In genomic region chr15:64246364-64247189, GRCh38 we compare ENCODE assay signal across 8 cellular contexts.
DNase-seq lines count a peak whose midpoint lies in the region; ATAC-seq and TF ChIP-seq lines count a peak whose summit lies in the region.

No MANE protein-coding gene starts in this region.

- TF ChIP-seq EP300 in stomach (IDR thresholded peaks at IDR 0.05), result no peak

- peaks cover 22 to 47% (median 33%) of the 10 kb centered on the region in 4 donors for H3K4me1 Mint-ChIP-seq in CD4-positive, alpha-beta memory T cell
- peaks cover 28% of the 10 kb centered on the region for H3K4me1 Mint-ChIP-seq in activated naive CD4-positive, alpha-beta T cell treated with anti-CD3 and anti-CD28 coated beads, Interleukin-2, amount 10 ng/mL, durations not matched to agents 7 days and 5 days

- no peak overlapping the region for H3K27ac ChIP-seq in CD4-positive, alpha-beta memory T cell (ENCODE audit: low read depth, low read length)
- H3K27ac ChIP-seq in stomach, result no peak overlapping the region

- TF ChIP-seq CTCF in stomach (IDR thresholded peaks at IDR 0.05), result no peak

- intact Hi-C loops in CD4-positive, alpha-beta memory T cell (cut with micrococcal nuclease), result no loop called here
- intact Hi-C loops in stomach (cut with DNase I; ENCODE audit: low total_unique reads), result no loop called here

- CTCF ChIA-PET in CD4-positive, alpha-beta memory T cell (lab: Charles Lee; ENCODE audit: partially characterized antibody), result no interaction called here
- CTCF ChIA-PET in activated naive CD4-positive, alpha-beta T cell treated with anti-CD3 and anti-CD28 coated beads, Interleukin-2, amount 10 ng/mL, durations not matched to agents 7 days and 5 days (lab: Charles Lee), result interaction anchor here (0.7 kb wide), 1 partner anchor 112 kb away, joined by 3 read pairs; no protein-coding TSS in a partner anchor

- H3K36me3 Mint-ChIP-seq in CD4-positive, alpha-beta memory T cell, result peaks cover 14 to 21% of the 10 kb centered on the region in 2 donors
- H3K36me3 Mint-ChIP-seq in activated naive CD4-positive, alpha-beta T cell treated with anti-CD3 and anti-CD28 coated beads, Interleukin-2, amount 10 ng/mL, durations not matched to agents 7 days and 5 days, result peaks cover 29% of the 10 kb centered on the region

- peak overlapping the region in 6 of 7 donors; percentile 5 to 78 (median 48) for H3K27ac Mint-ChIP-seq in CD4-positive, alpha-beta memory T cell
- no peak overlapping the region for H3K27ac Mint-ChIP-seq in activated naive CD4-positive, alpha-beta T cell treated with anti-CD3 and anti-CD28 coated beads, Interleukin-2, amount 10 ng/mL, durations not matched to agents 7 days and 5 days

- POLR2A ChIA-PET in CD4-positive, alpha-beta memory T cell (lab: Charles Lee; ENCODE audit: partially characterized antibody), result no interaction called here

- ATAC-seq in GM18858 (IDR thresholded peaks at IDR 0.05; ENCODE audit: unreplicated experiment), result peak; percentile 78
- peak; percentile 92 for ATAC-seq in HG02885 (IDR thresholded peaks at IDR 0.05; ENCODE audit: poor library complexity, unreplicated experiment)

- peak overlapping the region in 3 of 8 donors; percentile 3 to 26 (median 7) for H3K4me3 Mint-ChIP-seq in CD4-positive, alpha-beta memory T cell
- H3K4me3 Mint-ChIP-seq in activated naive CD4-positive, alpha-beta T cell treated with anti-CD3 and anti-CD28 coated beads, Interleukin-2, amount 10 ng/mL, durations not matched to agents 7 days and 5 days, result no peak overlapping the region

- no peaks in the 10 kb centered on the region for H3K27me3 Mint-ChIP-seq in CD4-positive, alpha-beta memory T cell
- H3K27me3 Mint-ChIP-seq in activated naive CD4-positive, alpha-beta T cell treated with anti-CD3 and anti-CD28 coated beads, Interleukin-2, amount 10 ng/mL, durations not matched to agents 7 days and 5 days, result no peaks in the 10 kb centered on the region

- peaks cover 23% of the 10 kb centered on the region for H3K4me1 ChIP-seq in CD4-positive, alpha-beta memory T cell (ENCODE audit: insufficient read depth, low read length)
- peaks cover 21 to 51% (median 39%) of the 10 kb centered on the region in 4 donors for H3K4me1 ChIP-seq in stomach

- no peak for DNase-seq in CD4-positive, alpha-beta memory T cell
- DNase-seq in NCI-H2196 (lab: John Stamatoyannopoulos, UW; ENCODE audit: unreplicated experiment) (peak; percentile 32), kidney tubule cell (ENCODE audit: low spot score) (peak; percentile 95), AML-193 (lab: John Stamatoyannopoulos, UW) (no peak), stomach (no peak)
- peak; percentile 39 for DNase-seq in activated naive CD4-positive, alpha-beta T cell treated with anti-CD3 and anti-CD28 coated beads, Interleukin-2, amount 10 ng/mL, durations not matched to agents 7 days and 5 days

- peaks cover 3% of the 10 kb centered on the region for H3K36me3 ChIP-seq in CD4-positive, alpha-beta memory T cell (ENCODE audit: insufficient read depth, low read length)
- H3K36me3 ChIP-seq in stomach, result no peaks in the 10 kb centered on the region

- H3K27me3 ChIP-seq in CD4-positive, alpha-beta memory T cell (ENCODE audit: insufficient read depth, low read length), result no peaks in the 10 kb centered on the region
- no peaks in the 10 kb centered on the region for H3K27me3 ChIP-seq in stomach

- H3K9me3 Mint-ChIP-seq in CD4-positive, alpha-beta memory T cell, result peaks cover 0 to 6% (median 3%) of the 10 kb centered on the region in 8 donors
- H3K9me3 Mint-ChIP-seq in activated naive CD4-positive, alpha-beta T cell treated with anti-CD3 and anti-CD28 coated beads, Interleukin-2, amount 10 ng/mL, durations not matched to agents 7 days and 5 days, result peaks cover 8% of the 10 kb centered on the region

- no peak for TF ChIP-seq POLR2A in stomach (IDR thresholded peaks at IDR 0.05)

- WGBS in stomach, 5 donors, result 67 to 82% (median 74%) methylated on average over 9 of the region's 9 CpGs

- no peaks in the 10 kb centered on the region for H3K9me3 ChIP-seq in CD4-positive, alpha-beta memory T cell (ENCODE audit: control insufficient read depth in 1 of 2, low read length in 2 of 2)
- no peaks in the 10 kb centered on the region for H3K9me3 ChIP-seq in stomach

- H3K4me3 ChIP-seq in CD4-positive, alpha-beta memory T cell (ENCODE audit: low read length in 2 of 2), result no peak overlapping the region
- no peak overlapping the region for H3K4me3 ChIP-seq in stomach

Comparison
In these comparisons a context has a peak if more than half of its experiments do, and no peak if none do; other contexts are left out.
1. DNase-seq: peak in NCI-H2196 (single experiment), activated naive CD4-positive, alpha-beta T cell treated with anti-CD3 and anti-CD28 coated beads, Interleukin-2, amount 10 ng/mL, durations not matched to agents 7 days and 5 days (single experiment) and kidney tubule cell (single experiment); none in CD4-positive, alpha-beta memory T cell (0 of 5), AML-193 (0 of 2) and stomach (single experiment).